ENCODE assay signal across 28 cellular contexts in the genomic region with DNA sequence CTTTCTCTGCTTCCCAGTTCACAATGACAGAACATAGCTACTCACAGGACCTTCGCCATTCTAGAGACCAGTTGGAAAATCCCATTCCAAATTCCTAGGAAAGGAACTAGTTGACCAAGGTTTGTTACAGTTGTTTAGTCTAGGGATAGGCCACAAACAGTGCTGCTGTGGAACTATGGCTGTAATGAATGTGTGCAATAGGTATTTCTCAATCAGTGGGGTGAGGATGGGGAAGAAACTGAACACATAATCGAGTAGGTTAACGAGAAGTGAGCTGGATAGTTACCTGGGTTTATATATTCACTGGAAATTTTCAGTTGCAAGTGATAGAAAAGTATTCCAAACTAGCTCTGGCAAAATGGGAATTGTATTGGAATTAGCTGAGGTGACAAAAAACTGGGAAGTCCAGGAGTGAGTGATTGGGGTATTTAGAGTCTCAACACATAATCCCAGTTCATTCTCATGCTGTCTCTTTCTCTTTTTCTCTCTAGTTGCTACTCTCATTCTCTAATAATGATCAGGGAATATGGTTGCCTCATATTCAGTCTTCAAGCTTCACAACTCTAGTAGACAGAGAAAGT. TPM values are rescaled to one million over a fixed set of nuclear protein-coding genes. Genes with fewer than 3 reads are reported as not detected.
"Had no signal": no experiment of that assay in that cellular context is flagged by ENCODE, and none has a peak within 500 bp of the region (broad histone marks: within the 10 kb centered on the region; RNA-seq: fewer than 3 reads in every experiment).

No MANE protein-coding gene starts in this region.

- H3K4me2 ChIP-seq: hepatocyte had no signal

- H3K36me3 ChIP-seq: adrenal gland, left lung, thoracic aorta had no signal

- H3K27ac ChIP-seq: adrenal gland, hepatocyte, thoracic aorta had no signal

- ATAC-seq: activated T-helper 17 cell treated with anti-CD3 and anti-CD28 coated beads, Interleukin-2, amount 50 U/mL, for 72 hours; esophagus mucosa; left lung; natural killer cell; WTC11 had no signal

- FAIRE-seq: astrocyte, colon, frontal cortex had no signal

- H3K4me3 ChIP-seq: adrenal gland, hepatocyte, left lung, thoracic aorta had no signal

- H3K9me3 ChIP-seq: adrenal gland, left lung, thoracic aorta had no signal

- H3K79me2 ChIP-seq: hepatocyte had no signal

- H2AFZ ChIP-seq: hepatocyte had no signal

- DNase-seq: activated CD8-positive, alpha-beta memory T cell treated with anti-CD3 and anti-CD28 coated beads for 24 hours; activated CD8-positive, alpha-beta memory T cell treated with anti-CD3 and anti-CD28 coated beads, Interleukin-2, amount 50 U/mL, for 4 hours; activated naive CD4-positive, alpha-beta T cell; activated T-cell treated with anti-CD3 and anti-CD28 coated beads, Interleukin-2, amount 50 U/mL, for 24 hours; adrenal gland; effector memory CD4-positive, alpha-beta T cell; glutamatergic neuron; immature natural killer cell; left lung; natural killer cell; retina; stimulated activated CD4-positive, alpha-beta T cell treated with anti-CD3 and anti-CD28 coated beads, Interleukin-4, amount 100 ng/mL, for 1 hour; stimulated activated naive CD4-positive, alpha-beta T cell treated with Interleukin-2 at 50 U/mL for 16 hours; T-helper 9 cell had no signal

RNA-seq across cellular contexts. Expression of a gene that starts 18.2 kb away (rescaled TPM):
- total RNA-seq: dermis microvascular lymphatic vessel endothelial cell, frontal cortex, kidney epithelial cell, lung microvascular endothelial cell, natural killer cell, osteocyte, thoracic aorta had no signal
- polyA plus RNA-seq: hepatocyte, immature natural killer cell had no signal

RNA-seq across cellular contexts. Expression of a gene that starts 23.1 kb away (rescaled TPM):
- total RNA-seq: activated T-helper 17 cell treated with anti-CD3 and anti-CD28 coated beads, Interleukin-2, amount 50 U/mL, for 72 hours; adrenal gland; astrocyte; dermis microvascular lymphatic vessel endothelial cell; kidney epithelial cell; lung microvascular endothelial cell; mesothelial cell of epicardium; osteocyte; progenitor cell of endocrine pancreas; thoracic aorta; WTC11 had no signal
- polyA plus RNA-seq: adrenal gland, hepatocyte, immature natural killer cell had no signal

RNA-seq across cellular contexts. Expression of a gene that starts 43.4 kb away (rescaled TPM):
- total RNA-seq: activated T-helper 17 cell treated with anti-CD3 and anti-CD28 coated beads, Interleukin-2, amount 50 U/mL, for 72 hours; dermis microvascular lymphatic vessel endothelial cell; frontal cortex; osteocyte; progenitor cell of endocrine pancreas; WTC11 had no signal
- polyA plus RNA-seq: immature natural killer cell had no signal
